In genomic region chr19:1875646-1876493, GRCh38 we compare ENCODE assay signal across 1 cellular context.
TF ChIP-seq lines count a peak whose summit lies in the region.

No MANE protein-coding gene starts in this region.

TF ChIP-seq in K562, 482 proteins besides CTCF, POLR2A, EP300 and RAD21 (continued from another document and continues in another):
- no peak for TF ChIP-seq NR1H2 (CRISPR knock-in tag; IDR thresholded peaks at IDR 0.05)
- TF ChIP-seq ZNF707 (CRISPR knock-in tag; conservative IDR thresholded peaks at IDR 0.05) = no peak
- TF ChIP-seq HIVEP1 (CRISPR knock-in tag; IDR thresholded peaks at IDR 0.05) = 0 out of 2 replicates have a peak, but pooled peaks have one; percentile 2
- no peak for TF ChIP-seq RERE (CRISPR knock-in tag; IDR thresholded peaks at IDR 0.05; ENCODE audit: borderline replicate concordance)
- TF ChIP-seq RUNX1 (IDR thresholded peaks at IDR 0.05; ENCODE audit: low read depth) = peak; percentile 3; the same call in 1 of the 2 replicates
- TF ChIP-seq ZNF436 (CRISPR knock-in tag; IDR thresholded peaks at IDR 0.05) = no peak
- TF ChIP-seq POLR2AphosphoS2 (IDR thresholded peaks at IDR 0.05; ENCODE audit: low read length) = peak; percentile 97
- TF ChIP-seq, protein P1, sequence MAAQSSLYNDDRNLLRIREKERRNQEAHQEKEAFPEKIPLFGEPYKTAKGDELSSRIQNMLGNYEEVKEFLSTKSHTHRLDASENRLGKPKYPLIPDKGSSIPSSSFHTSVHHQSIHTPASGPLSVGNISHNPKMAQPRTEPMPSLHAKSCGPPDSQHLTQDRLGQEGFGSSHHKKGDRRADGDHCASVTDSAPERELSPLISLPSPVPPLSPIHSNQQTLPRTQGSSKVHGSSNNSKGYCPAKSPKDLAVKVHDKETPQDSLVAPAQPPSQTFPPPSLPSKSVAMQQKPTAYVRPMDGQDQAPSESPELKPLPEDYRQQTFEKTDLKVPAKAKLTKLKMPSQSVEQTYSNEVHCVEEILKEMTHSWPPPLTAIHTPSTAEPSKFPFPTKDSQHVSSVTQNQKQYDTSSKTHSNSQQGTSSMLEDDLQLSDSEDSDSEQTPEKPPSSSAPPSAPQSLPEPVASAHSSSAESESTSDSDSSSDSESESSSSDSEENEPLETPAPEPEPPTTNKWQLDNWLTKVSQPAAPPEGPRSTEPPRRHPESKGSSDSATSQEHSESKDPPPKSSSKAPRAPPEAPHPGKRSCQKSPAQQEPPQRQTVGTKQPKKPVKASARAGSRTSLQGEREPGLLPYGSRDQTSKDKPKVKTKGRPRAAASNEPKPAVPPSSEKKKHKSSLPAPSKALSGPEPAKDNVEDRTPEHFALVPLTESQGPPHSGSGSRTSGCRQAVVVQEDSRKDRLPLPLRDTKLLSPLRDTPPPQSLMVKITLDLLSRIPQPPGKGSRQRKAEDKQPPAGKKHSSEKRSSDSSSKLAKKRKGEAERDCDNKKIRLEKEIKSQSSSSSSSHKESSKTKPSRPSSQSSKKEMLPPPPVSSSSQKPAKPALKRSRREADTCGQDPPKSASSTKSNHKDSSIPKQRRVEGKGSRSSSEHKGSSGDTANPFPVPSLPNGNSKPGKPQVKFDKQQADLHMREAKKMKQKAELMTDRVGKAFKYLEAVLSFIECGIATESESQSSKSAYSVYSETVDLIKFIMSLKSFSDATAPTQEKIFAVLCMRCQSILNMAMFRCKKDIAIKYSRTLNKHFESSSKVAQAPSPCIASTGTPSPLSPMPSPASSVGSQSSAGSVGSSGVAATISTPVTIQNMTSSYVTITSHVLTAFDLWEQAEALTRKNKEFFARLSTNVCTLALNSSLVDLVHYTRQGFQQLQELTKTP (IDR thresholded peaks at IDR 0.05; ENCODE audit: low read depth in 1 of 2, partially characterized antibody in 2 of 2) = no peak
- TF ChIP-seq, protein P2, sequence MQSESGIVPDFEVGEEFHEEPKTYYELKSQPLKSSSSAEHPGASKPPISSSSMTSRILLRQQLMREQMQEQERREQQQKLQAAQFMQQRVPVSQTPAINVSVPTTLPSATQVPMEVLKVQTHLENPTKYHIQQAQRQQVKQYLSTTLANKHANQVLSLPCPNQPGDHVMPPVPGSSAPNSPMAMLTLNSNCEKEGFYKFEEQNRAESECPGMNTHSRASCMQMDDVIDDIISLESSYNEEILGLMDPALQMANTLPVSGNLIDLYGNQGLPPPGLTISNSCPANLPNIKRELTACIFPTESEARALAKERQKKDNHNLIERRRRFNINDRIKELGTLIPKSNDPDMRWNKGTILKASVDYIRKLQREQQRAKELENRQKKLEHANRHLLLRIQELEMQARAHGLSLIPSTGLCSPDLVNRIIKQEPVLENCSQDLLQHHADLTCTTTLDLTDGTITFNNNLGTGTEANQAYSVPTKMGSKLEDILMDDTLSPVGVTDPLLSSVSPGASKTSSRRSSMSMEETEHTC (IDR thresholded peaks at IDR 0.05) = peak; percentile 92
- no peak for TF ChIP-seq SLC30A9 (CRISPR knock-in tag; IDR thresholded peaks at IDR 0.05)
- no peak for TF ChIP-seq SMC3 (conservative IDR thresholded peaks at IDR 0.05; ENCODE audit: insufficient read depth, low read depth, low read length)
- TF ChIP-seq ELF4 (CRISPR knock-in tag; IDR thresholded peaks at IDR 0.05) = peak; percentile 85; the same call in 1 of the 2 replicates
- no peak for TF ChIP-seq SAFB2 (IDR thresholded peaks at IDR 0.05; ENCODE audit: borderline replicate concordance, low read depth, low read length, severe bottlenecking)
- TF ChIP-seq, protein P3, sequence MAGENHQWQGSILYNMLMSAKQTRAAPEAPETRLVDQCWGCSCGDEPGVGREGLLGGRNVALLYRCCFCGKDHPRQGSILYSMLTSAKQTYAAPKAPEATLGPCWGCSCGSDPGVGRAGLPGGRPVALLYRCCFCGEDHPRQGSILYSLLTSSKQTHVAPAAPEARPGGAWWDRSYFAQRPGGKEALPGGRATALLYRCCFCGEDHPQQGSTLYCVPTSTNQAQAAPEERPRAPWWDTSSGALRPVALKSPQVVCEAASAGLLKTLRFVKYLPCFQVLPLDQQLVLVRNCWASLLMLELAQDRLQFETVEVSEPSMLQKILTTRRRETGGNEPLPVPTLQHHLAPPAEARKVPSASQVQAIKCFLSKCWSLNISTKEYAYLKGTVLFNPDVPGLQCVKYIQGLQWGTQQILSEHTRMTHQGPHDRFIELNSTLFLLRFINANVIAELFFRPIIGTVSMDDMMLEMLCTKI (IDR thresholded peaks at IDR 0.05; ENCODE audit: partially characterized antibody) = no peak
- TF ChIP-seq ETV1 (tag; conservative IDR thresholded peaks at IDR 0.05; ENCODE audit: low read depth) = peak; percentile 86
- TF ChIP-seq NFIX (CRISPR knock-in tag; IDR thresholded peaks at IDR 0.05; ENCODE audit: low read depth) = no peak
- TF ChIP-seq ZNF347 (CRISPR knock-in tag; IDR thresholded peaks at IDR 0.05; ENCODE audit: low read depth) = no peak
- TF ChIP-seq ARHGAP35 (IDR thresholded peaks at IDR 0.05; ENCODE audit: partially characterized antibody) = no peak
- no peak for TF ChIP-seq XRCC4 (IDR thresholded peaks at IDR 0.05; ENCODE audit: extremely low read depth, insufficient read depth, insufficient read length)
- TF ChIP-seq GABPA (tag; conservative IDR thresholded peaks at IDR 0.05; ENCODE audit: low read depth) = peak; percentile 95
- TF ChIP-seq ZNF232 (CRISPR knock-in tag; IDR thresholded peaks at IDR 0.05) = no peak
- TF ChIP-seq, protein P4, sequence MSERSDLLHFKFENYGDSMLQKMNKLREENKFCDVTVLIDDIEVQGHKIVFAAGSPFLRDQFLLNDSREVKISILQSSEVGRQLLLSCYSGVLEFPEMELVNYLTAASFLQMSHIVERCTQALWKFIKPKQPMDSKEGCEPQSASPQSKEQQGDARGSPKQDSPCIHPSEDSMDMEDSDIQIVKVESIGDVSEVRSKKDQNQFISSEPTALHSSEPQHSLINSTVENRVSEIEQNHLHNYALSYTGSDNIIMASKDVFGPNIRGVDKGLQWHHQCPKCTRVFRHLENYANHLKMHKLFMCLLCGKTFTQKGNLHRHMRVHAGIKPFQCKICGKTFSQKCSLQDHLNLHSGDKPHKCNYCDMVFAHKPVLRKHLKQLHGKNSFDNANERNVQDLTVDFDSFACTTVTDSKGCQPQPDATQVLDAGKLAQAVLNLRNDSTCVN (CRISPR knock-in tag; IDR thresholded peaks at IDR 0.05) = no peak
- TF ChIP-seq, protein P5, sequence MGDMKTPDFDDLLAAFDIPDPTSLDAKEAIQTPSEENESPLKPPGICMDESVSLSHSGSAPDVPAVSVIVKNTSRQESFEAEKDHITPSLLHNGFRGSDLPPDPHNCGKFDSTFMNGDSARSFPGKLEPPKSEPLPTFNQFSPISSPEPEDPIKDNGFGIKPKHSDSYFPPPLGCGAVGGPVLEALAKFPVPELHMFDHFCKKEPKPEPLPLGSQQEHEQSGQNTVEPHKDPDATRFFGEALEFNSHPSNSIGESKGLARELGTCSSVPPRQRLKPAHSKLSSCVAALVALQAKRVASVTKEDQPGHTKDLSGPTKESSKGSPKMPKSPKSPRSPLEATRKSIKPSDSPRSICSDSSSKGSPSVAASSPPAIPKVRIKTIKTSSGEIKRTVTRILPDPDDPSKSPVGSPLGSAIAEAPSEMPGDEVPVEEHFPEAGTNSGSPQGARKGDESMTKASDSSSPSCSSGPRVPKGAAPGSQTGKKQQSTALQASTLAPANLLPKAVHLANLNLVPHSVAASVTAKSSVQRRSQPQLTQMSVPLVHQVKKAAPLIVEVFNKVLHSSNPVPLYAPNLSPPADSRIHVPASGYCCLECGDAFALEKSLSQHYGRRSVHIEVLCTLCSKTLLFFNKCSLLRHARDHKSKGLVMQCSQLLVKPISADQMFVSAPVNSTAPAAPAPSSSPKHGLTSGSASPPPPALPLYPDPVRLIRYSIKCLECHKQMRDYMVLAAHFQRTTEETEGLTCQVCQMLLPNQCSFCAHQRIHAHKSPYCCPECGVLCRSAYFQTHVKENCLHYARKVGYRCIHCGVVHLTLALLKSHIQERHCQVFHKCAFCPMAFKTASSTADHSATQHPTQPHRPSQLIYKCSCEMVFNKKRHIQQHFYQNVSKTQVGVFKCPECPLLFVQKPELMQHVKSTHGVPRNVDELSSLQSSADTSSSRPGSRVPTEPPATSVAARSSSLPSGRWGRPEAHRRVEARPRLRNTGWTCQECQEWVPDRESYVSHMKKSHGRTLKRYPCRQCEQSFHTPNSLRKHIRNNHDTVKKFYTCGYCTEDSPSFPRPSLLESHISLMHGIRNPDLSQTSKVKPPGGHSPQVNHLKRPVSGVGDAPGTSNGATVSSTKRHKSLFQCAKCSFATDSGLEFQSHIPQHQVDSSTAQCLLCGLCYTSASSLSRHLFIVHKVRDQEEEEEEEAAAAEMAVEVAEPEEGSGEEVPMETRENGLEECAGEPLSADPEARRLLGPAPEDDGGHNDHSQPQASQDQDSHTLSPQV (IDR thresholded peaks at IDR 0.05) = 0 out of 2 replicates have a peak, but pooled peaks have one; percentile 68
- TF ChIP-seq CREM (IDR thresholded peaks at IDR 0.05; ENCODE audit: low read depth) = peak; percentile 94
- TF ChIP-seq PCBP1 (IDR thresholded peaks at IDR 0.05; ENCODE audit: low read depth, low read length, poor library complexity, severe bottlenecking) = no peak
- peak; percentile 83; the same call in 1 of the 2 replicates for TF ChIP-seq PHF8 (IDR thresholded peaks at IDR 0.05; ENCODE audit: borderline replicate concordance, low read length)
- TF ChIP-seq SNRNP70 (optimal IDR thresholded peaks at IDR 0.05; ENCODE audit: low read depth, low read length) = no peak
- peak in 1 of 2 experiments; percentile 63; a peak in 2 of 4 replicates for TF ChIP-seq KDM4B (IDR thresholded peaks at IDR 0.05; ENCODE audit: borderline replicate concordance in 2 of 2, low read depth in 1 of 2)
- peak; percentile 46; the same call in 1 of the 2 replicates for TF ChIP-seq NCOR1 (IDR thresholded peaks at IDR 0.05)
- no peak for TF ChIP-seq U2AF2 (optimal IDR thresholded peaks at IDR 0.05; ENCODE audit: low read depth, low read length)
- TF ChIP-seq, protein P6, sequence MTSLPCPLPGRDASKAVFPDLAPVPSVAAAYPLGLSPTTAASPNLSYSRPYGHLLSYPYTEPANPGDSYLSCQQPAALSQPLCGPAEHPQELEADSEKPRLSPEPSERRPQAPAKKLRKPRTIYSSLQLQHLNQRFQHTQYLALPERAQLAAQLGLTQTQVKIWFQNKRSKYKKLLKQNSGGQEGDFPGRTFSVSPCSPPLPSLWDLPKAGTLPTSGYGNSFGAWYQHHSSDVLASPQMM (CRISPR knock-in tag; IDR thresholded peaks at IDR 0.05) = no peak
- no peak for TF ChIP-seq SP2 (IDR thresholded peaks at IDR 0.05; ENCODE audit: extremely low read depth, low read depth, low read length, poor library complexity, severe bottlenecking)
- TF ChIP-seq, protein P7, sequence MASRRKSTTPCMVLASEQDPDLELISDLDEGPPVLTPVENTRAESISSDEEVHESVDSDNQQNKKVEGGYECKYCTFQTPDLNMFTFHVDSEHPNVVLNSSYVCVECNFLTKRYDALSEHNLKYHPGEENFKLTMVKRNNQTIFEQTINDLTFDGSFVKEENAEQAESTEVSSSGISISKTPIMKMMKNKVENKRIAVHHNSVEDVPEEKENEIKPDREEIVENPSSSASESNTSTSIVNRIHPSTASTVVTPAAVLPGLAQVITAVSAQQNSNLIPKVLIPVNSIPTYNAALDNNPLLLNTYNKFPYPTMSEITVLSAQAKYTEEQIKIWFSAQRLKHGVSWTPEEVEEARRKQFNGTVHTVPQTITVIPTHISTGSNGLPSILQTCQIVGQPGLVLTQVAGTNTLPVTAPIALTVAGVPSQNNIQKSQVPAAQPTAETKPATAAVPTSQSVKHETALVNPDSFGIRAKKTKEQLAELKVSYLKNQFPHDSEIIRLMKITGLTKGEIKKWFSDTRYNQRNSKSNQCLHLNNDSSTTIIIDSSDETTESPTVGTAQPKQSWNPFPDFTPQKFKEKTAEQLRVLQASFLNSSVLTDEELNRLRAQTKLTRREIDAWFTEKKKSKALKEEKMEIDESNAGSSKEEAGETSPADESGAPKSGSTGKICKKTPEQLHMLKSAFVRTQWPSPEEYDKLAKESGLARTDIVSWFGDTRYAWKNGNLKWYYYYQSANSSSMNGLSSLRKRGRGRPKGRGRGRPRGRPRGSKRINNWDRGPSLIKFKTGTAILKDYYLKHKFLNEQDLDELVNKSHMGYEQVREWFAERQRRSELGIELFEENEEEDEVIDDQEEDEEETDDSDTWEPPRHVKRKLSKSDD (conservative IDR thresholded peaks at IDR 0.05; ENCODE audit: low read length) = no peak
- no peak for TF ChIP-seq PYGO2 (tag; IDR thresholded peaks at IDR 0.05)
- TF ChIP-seq ZNF57 (CRISPR knock-in tag; IDR thresholded peaks at IDR 0.05) = no peak
- TF ChIP-seq CBX2 (IDR thresholded peaks at IDR 0.05; ENCODE audit: insufficient read depth, low read length, poor library complexity, severe bottlenecking) = no peak
- peak; percentile 86; the same call in 1 of the 2 replicates for TF ChIP-seq ZC3H4 (CRISPR knock-in tag; IDR thresholded peaks at IDR 0.05; ENCODE audit: borderline replicate concordance)
- no peak for TF ChIP-seq ZKSCAN8 (CRISPR knock-in tag; IDR thresholded peaks at IDR 0.05)
